ENCODE assay signal across 1 cellular context in genomic region chr7:49852619-49853462, GRCh38.
TF ChIP-seq lines count a peak whose summit lies in the region.

No MANE protein-coding gene starts in this region.

TF ChIP-seq in WTC11, 78 proteins besides CTCF, POLR2A, EP300 and RAD21 (continued from another document):
- TF ChIP-seq SMAD4 (CRISPR knock-in tag; IDR thresholded peaks at IDR 0.05) (no peak), GABPB1 (CRISPR knock-in tag; IDR thresholded peaks at IDR 0.05) (no peak), ZNF671 (CRISPR knock-in tag; IDR thresholded peaks at IDR 0.05) (no peak)
- TF ChIP-seq, protein P1, sequence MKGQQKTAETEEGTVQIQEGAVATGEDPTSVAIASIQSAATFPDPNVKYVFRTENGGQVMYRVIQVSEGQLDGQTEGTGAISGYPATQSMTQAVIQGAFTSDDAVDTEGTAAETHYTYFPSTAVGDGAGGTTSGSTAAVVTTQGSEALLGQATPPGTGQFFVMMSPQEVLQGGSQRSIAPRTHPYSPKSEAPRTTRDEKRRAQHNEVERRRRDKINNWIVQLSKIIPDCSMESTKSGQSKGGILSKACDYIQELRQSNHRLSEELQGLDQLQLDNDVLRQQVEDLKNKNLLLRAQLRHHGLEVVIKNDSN (CRISPR knock-in tag; IDR thresholded peaks at IDR 0.05) = no peak
